Comparison of ENCODE assay signal across 18 cellular contexts in genomic region chr15:74133071-74133702, GRCh38. TPM values are rescaled to one million over a fixed set of nuclear protein-coding genes. Genes with fewer than 3 reads are reported as not detected.
DNase-seq lines count a peak whose midpoint lies in the region; ATAC-seq and TF ChIP-seq lines count a peak whose summit lies in the region.
"Had no signal": no experiment of that assay in that cellular context is flagged by ENCODE, and none has a peak within 500 bp of the region (broad histone marks: within the 10 kb centered on the region; RNA-seq: fewer than 3 reads in every experiment).

No MANE protein-coding gene starts in this region.

- no peak overlapping the region for H3K4me2 ChIP-seq in smooth muscle cell
- H3K4me2 ChIP-seq: KMS-11 had no signal

- H4K20me1 ChIP-seq in smooth muscle cell (ENCODE audit: low read depth), result no peaks in the 10 kb centered on the region

- no peaks in the 10 kb centered on the region for H3K36me3 ChIP-seq in smooth muscle cell (ENCODE audit: low read depth)
- H3K36me3 ChIP-seq: BE2C, colonic mucosa had no signal

- H2AFZ ChIP-seq in smooth muscle cell (ENCODE audit: low read depth), result no peak overlapping the region

- H3K27me3 Mint-ChIP-seq in activated CD8-positive, alpha-beta memory T cell treated with anti-CD3 and anti-CD28 coated beads, Interleukin-2, amount 10 ng/mL, durations not matched to agents 7 days and 5 days, result peaks cover 92% of the 10 kb centered on the region

- no peaks in the 10 kb centered on the region for H3K79me2 ChIP-seq in smooth muscle cell (ENCODE audit: low read depth)

- no peak for ATAC-seq in activated CD8-positive, alpha-beta memory T cell treated with anti-CD3 and anti-CD28 coated beads, Interleukin-2, amount 10 ng/mL, durations not matched to agents 7 days and 5 days
- ATAC-seq in GM21786 (IDR thresholded peaks at IDR 0.05; ENCODE audit: unreplicated experiment), result no peak

- 14% methylated on average over 57 of the region's 58 CpGs for WGBS in smooth muscle cell (ENCODE audit: low lambda C conversion rate)

- no peak overlapping the region for H3K4me3 Mint-ChIP-seq in activated CD8-positive, alpha-beta memory T cell treated with anti-CD3 and anti-CD28 coated beads, Interleukin-2, amount 10 ng/mL, durations not matched to agents 7 days and 5 days

- H3K9me3 ChIP-seq in iPS-18c (ENCODE audit: control insufficient read depth, insufficient read depth, low read length) (peaks cover 7% of the 10 kb centered on the region), smooth muscle cell (replicated peaks; ENCODE audit: low read depth) (no peaks in the 10 kb centered on the region)
- H3K9me3 ChIP-seq: BE2C, colonic mucosa had no signal

- CTCF ChIA-PET in activated CD8-positive, alpha-beta memory T cell treated with anti-CD3 and anti-CD28 coated beads, Interleukin-2, amount 10 ng/mL, durations not matched to agents 7 days and 5 days (lab: Charles Lee), result interaction anchor here (5.5 kb wide), 1 partner anchor 188 kb away, joined by 29 read pairs; no protein-coding TSS in a partner anchor

- no peak overlapping the region for H3K9ac ChIP-seq in smooth muscle cell (ENCODE audit: low read depth)
- H3K9ac ChIP-seq: KMS-11 had no signal

- H3K9me3 Mint-ChIP-seq in activated CD8-positive, alpha-beta memory T cell treated with anti-CD3 and anti-CD28 coated beads, Interleukin-2, amount 10 ng/mL, durations not matched to agents 7 days and 5 days (ENCODE audit: low read depth), result no peaks in the 10 kb centered on the region
- H3K9me3 Mint-ChIP-seq: activated naive CD4-positive, alpha-beta T cell treated with anti-CD3 and anti-CD28 coated beads, Interleukin-2, amount 50 U/mL, for 72 hours had no signal

- H3K4me1 ChIP-seq in smooth muscle cell (ENCODE audit: low read depth), result peaks cover 55% of the 10 kb centered on the region
- H3K4me1 ChIP-seq: colonic mucosa had no signal

- no peak for TF ChIP-seq CTCF in GM20000 (IDR thresholded peaks at IDR 0.05; ENCODE audit: extremely low read depth, missing control alignments)
- TF ChIP-seq CTCF in smooth muscle cell (IDR thresholded peaks at IDR 0.05; ENCODE audit: borderline replicate concordance, insufficient read depth, poor library complexity, severe bottlenecking), result no peak

- H3K36me3 Mint-ChIP-seq in activated CD8-positive, alpha-beta memory T cell treated with anti-CD3 and anti-CD28 coated beads, Interleukin-2, amount 10 ng/mL, durations not matched to agents 7 days and 5 days, result no peaks in the 10 kb centered on the region
- H3K36me3 Mint-ChIP-seq: activated naive CD4-positive, alpha-beta T cell treated with anti-CD3 and anti-CD28 coated beads, Interleukin-2, amount 50 U/mL, for 72 hours had no signal

- H3K27ac ChIP-seq in smooth muscle cell (ENCODE audit: low read depth), result no peak overlapping the region
- H3K27ac ChIP-seq: colonic mucosa, KMS-11, VCaP had no signal

- peak overlapping the region; percentile 36 for H3K4me3 ChIP-seq in iPS-18c (ENCODE audit: insufficient read depth, low read depth, low read length)
- no peak overlapping the region for H3K4me3 ChIP-seq in smooth muscle cell
- H3K4me3 ChIP-seq: colonic mucosa had no signal

- peaks cover 25% of the 10 kb centered on the region for H3K4me1 Mint-ChIP-seq in activated CD8-positive, alpha-beta memory T cell treated with anti-CD3 and anti-CD28 coated beads, Interleukin-2, amount 10 ng/mL, durations not matched to agents 7 days and 5 days

- peaks cover 67% of the 10 kb centered on the region for H3K27me3 ChIP-seq in smooth muscle cell (ENCODE audit: low read depth)
- H3K27me3 ChIP-seq: BE2C had no signal

- H3K27ac Mint-ChIP-seq in activated CD8-positive, alpha-beta memory T cell treated with anti-CD3 and anti-CD28 coated beads, Interleukin-2, amount 10 ng/mL, durations not matched to agents 7 days and 5 days, result peak overlapping the region; percentile 43
- H3K27ac Mint-ChIP-seq: activated naive CD4-positive, alpha-beta T cell treated with anti-CD3 and anti-CD28 coated beads, Interleukin-2, amount 50 U/mL, for 72 hours; progenitor cell of endocrine pancreas had no signal

- peaks cover 13% of the 10 kb centered on the region for H3F3A ChIP-seq in smooth muscle cell (ENCODE audit: low read depth)

- DNase-seq in COLO668 (lab: John Stamatoyannopoulos, UW; ENCODE audit: unreplicated experiment) (peak; percentile 68), GM20000 (ENCODE audit: low spot score) (peak; percentile 55), NCI-H2171 treated with DMSO at 0.1 percent for 48 hours (lab: John Stamatoyannopoulos, UW) (no peak), smooth muscle cell (lab: John Stamatoyannopoulos, UW; ENCODE audit: unreplicated experiment) (no peak)
- DNase-seq in activated CD8-positive, alpha-beta memory T cell treated with anti-CD3 and anti-CD28 coated beads, Interleukin-2, amount 10 ng/mL, durations not matched to agents 7 days and 5 days, result no peak
- no peak for DNase-seq in stimulated activated CD4-positive, alpha-beta T cell treated with anti-CD3 and anti-CD28 coated beads, Interleukin-4, amount 100 ng/mL, for 4 hours
- DNase-seq: BE2C, colonic mucosa, midbrain, NCI-H1694 treated with DMSO at 0.1 percent for 48 hours, NCI-H774, SHP77 had no signal

RNA-seq across cellular contexts. Expression of gene ISLR2, which starts 2.8 kb away (rescaled TPM):
- total RNA-seq in activated CD8-positive, alpha-beta memory T cell treated with anti-CD3 and anti-CD28 coated beads, Interleukin-2, amount 10 ng/mL, durations not matched to agents 7 days and 5 days, result under 1 TPM; 0.14 to 0.20 TPM
- 3.8 and 5.2 TPM in 2 replicates for total RNA-seq in smooth muscle cell
- 2.0 and 3.0 TPM in 2 replicates for polyA plus RNA-seq in smooth muscle cell
- total RNA-seq: activated naive CD4-positive, alpha-beta T cell treated with anti-CD3 and anti-CD28 coated beads, Interleukin-2, amount 50 U/mL, for 72 hours had no signal

RNA-seq across cellular contexts. Expression of gene ISLR, which starts 40.3 kb away (rescaled TPM):
- not detected for total RNA-seq in activated CD8-positive, alpha-beta memory T cell treated with anti-CD3 and anti-CD28 coated beads, Interleukin-2, amount 10 ng/mL, durations not matched to agents 7 days and 5 days
- total RNA-seq in smooth muscle cell, result 67.3 and 119 TPM in 2 replicates
- polyA plus RNA-seq in smooth muscle cell, result 93.3 and 130 TPM in 2 replicates
- total RNA-seq: activated naive CD4-positive, alpha-beta T cell treated with anti-CD3 and anti-CD28 coated beads, Interleukin-2, amount 50 U/mL, for 72 hours; progenitor cell of endocrine pancreas had no signal

RNA-seq across cellular contexts. Expression of gene GOLGA6A, which starts 50.8 kb away (rescaled TPM):
- total RNA-seq in activated CD8-positive, alpha-beta memory T cell treated with anti-CD3 and anti-CD28 coated beads, Interleukin-2, amount 10 ng/mL, durations not matched to agents 7 days and 5 days, result not detected
- 0.09 and 0.13 TPM in 2 replicates for total RNA-seq in smooth muscle cell
- 0.14 TPM in 1 of 2 replicates, not detected in the other for polyA plus RNA-seq in smooth muscle cell
- total RNA-seq: colonic mucosa had no signal

Comparison
In these comparisons a context has a peak if more than half of its experiments do, and no peak if none do; other contexts are left out.
1. DNase-seq: peak in COLO668 (single experiment) and GM20000 (single experiment); none in activated CD8-positive, alpha-beta memory T cell treated with anti-CD3 and anti-CD28 coated beads, Interleukin-2, amount 10 ng/mL, durations not matched to agents 7 days and 5 days (single experiment), NCI-H2171 treated with DMSO at 0.1 percent for 48 hours (single experiment), smooth muscle cell (single experiment) and stimulated activated CD4-positive, alpha-beta T cell treated with anti-CD3 and anti-CD28 coated beads, Interleukin-4, amount 100 ng/mL, for 4 hours (0 of 2).
2. RNA of gene ISLR, which starts 40.3 kb away (total RNA-seq): 67.3 to 119 TPM in smooth muscle cell; not detected in activated CD8-positive, alpha-beta memory T cell treated with anti-CD3 and anti-CD28 coated beads, Interleukin-2, amount 10 ng/mL, durations not matched to agents 7 days and 5 days; every median in the first group is over 10 times any median in the second.